In genomic region chr12:123748171-123748570, GRCh38 we compare ENCODE assay signal across 17 cellular contexts. TPM values are rescaled to one million over a fixed set of nuclear protein-coding genes. Genes with fewer than 3 reads are reported as not detected.
"Had no signal": no experiment of that assay in that cellular context is flagged by ENCODE, and none has a peak within 500 bp of the region (broad histone marks: within the 10 kb centered on the region; RNA-seq: fewer than 3 reads in every experiment).

No MANE protein-coding gene starts in this region.

- H3K4me3 Mint-ChIP-seq: activated CD4-positive, alpha-beta T cell treated with anti-CD3 and anti-CD28 coated beads for 36 hours; activated CD8-positive, alpha-beta T cell treated with anti-CD3 and anti-CD28 coated beads for 36 hours; activated T-cell treated with anti-CD3 and anti-CD28 coated beads, Interleukin-2, amount 50 U/mL, for 72 hours; natural killer cell treated with Interleukin-12 subunit alpha and Interleukin-12 subunit beta and Interleukin-15 and Interleukin-18, amount 100 ng/mL, for 72 hours; stimulated activated memory B cell treated with anti-CD40 and anti-IgM and Interleukin-4, amounts not matched to agents 10 μg/mL and 1 μg/mL and 100 μg/mL, for 72 hours had no signal

- H3K27me3 Mint-ChIP-seq: activated CD4-positive, alpha-beta T cell treated with anti-CD3 and anti-CD28 coated beads for 36 hours; activated CD8-positive, alpha-beta T cell treated with anti-CD3 and anti-CD28 coated beads for 36 hours; natural killer cell treated with Interleukin-12 subunit alpha and Interleukin-12 subunit beta and Interleukin-15 and Interleukin-18, amount 100 ng/mL, for 72 hours; stimulated activated memory B cell treated with anti-CD40 and anti-IgM and Interleukin-4, amounts not matched to agents 10 μg/mL and 1 μg/mL and 100 μg/mL, for 72 hours had no signal

- ATAC-seq: activated CD4-positive, alpha-beta T cell treated with anti-CD3 and anti-CD28 coated beads for 36 hours; activated CD8-positive, alpha-beta T cell treated with anti-CD3 and anti-CD28 coated beads for 36 hours; activated T-cell treated with anti-CD3 and anti-CD28 coated beads, Interleukin-2, amount 50 U/mL, for 72 hours; foreskin keratinocyte; natural killer cell treated with Interleukin-12 subunit alpha and Interleukin-12 subunit beta and Interleukin-15 and Interleukin-18, amount 100 ng/mL, for 72 hours; stimulated activated memory B cell treated with anti-CD40 and anti-IgM and Interleukin-4, amounts not matched to agents 10 μg/mL and 1 μg/mL and 100 μg/mL, for 72 hours had no signal

- H3K9me3 Mint-ChIP-seq: activated CD8-positive, alpha-beta T cell treated with anti-CD3 and anti-CD28 coated beads for 36 hours; activated T-cell treated with anti-CD3 and anti-CD28 coated beads, Interleukin-2, amount 50 U/mL, for 72 hours; natural killer cell treated with Interleukin-12 subunit alpha and Interleukin-12 subunit beta and Interleukin-15 and Interleukin-18, amount 100 ng/mL, for 72 hours; stimulated activated memory B cell treated with anti-CD40 and anti-IgM and Interleukin-4, amounts not matched to agents 10 μg/mL and 1 μg/mL and 100 μg/mL, for 72 hours had no signal

- H3K27me3 ChIP-seq: breast epithelium, foreskin keratinocyte, transverse colon had no signal

- H3K27ac Mint-ChIP-seq: activated CD8-positive, alpha-beta T cell treated with anti-CD3 and anti-CD28 coated beads for 36 hours; natural killer cell treated with Interleukin-12 subunit alpha and Interleukin-12 subunit beta and Interleukin-15 and Interleukin-18, amount 100 ng/mL, for 72 hours; stimulated activated memory B cell treated with anti-CD40 and anti-IgM and Interleukin-4, amounts not matched to agents 10 μg/mL and 1 μg/mL and 100 μg/mL, for 72 hours had no signal

- H3K9me3 ChIP-seq: breast epithelium, left ventricle myocardium inferior, transverse colon had no signal

- H3K4me1 ChIP-seq: breast epithelium, foreskin keratinocyte, left ventricle myocardium inferior, transverse colon had no signal

- DNase-seq: activated CD4-positive, alpha-beta T cell treated with anti-CD3 and anti-CD28 coated beads for 36 hours; activated CD8-positive, alpha-beta T cell treated with anti-CD3 and anti-CD28 coated beads for 36 hours; activated T-cell treated with anti-CD3 and anti-CD28 coated beads, Interleukin-2, amount 50 U/mL, for 72 hours; aorta; cerebellar nuclear complex; effector CD8-positive, alpha-beta T cell; foreskin keratinocyte; glutamatergic neuron; left ventricle myocardium inferior; occipital lobe; stimulated activated CD4-positive, alpha-beta T cell treated with anti-CD3 and anti-CD28 coated beads, Interleukin-2, amount 100 ng/mL, for 48 hours; transverse colon had no signal

- H3K4me3 ChIP-seq: breast epithelium, left ventricle myocardium inferior, transverse colon had no signal

- H3K27ac ChIP-seq: breast epithelium, foreskin keratinocyte, left ventricle myocardium inferior, transverse colon, VCaP had no signal

RNA-seq across cellular contexts. Expression of gene DNAH10, which starts 13.9 kb away (rescaled TPM):
- total RNA-seq: left ventricle myocardium inferior, posterior vena cava had no signal
